ENCODE assay signal across 1 cellular context in the genomic region with DNA sequence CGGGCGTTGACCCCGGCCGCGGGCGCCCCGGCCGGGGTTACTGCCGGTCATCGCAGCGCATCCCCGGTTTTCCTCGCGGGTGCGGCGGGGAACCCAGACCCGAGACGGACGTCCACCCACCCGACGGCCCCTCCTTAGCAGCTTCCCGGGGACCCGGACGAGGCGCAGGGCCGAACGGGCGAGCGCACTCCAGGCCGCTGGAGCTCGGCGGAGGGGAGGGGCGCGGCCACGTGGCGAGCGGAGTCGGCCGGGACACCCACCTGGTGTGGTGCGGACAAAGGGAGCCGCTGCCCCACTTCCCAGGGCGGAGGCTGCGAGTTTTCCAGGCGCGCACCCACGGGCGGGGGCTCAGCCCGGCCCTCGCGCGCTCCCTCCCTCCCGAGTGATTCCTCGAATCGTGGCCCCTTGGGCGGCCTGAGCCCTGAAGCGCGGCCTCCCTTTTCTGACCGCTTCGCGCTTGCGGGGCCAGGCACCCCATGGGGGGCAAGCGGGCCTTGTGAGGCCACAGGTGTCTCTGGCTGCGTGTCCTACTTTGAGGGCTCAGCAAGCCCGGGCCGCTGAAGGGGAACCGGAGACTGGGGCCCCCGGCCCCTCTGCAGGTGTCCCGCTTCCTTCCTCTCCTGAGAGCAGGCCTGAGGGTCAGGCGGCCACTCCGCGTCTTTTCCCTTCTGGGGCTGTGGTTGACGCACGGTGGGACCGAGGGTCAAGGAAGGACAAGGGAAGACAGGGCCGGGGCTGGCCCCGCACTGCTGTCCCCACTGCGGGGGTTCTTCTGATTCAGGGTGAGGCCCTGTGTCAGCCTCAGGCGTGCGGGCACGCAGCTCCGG.
TF ChIP-seq lines count a peak whose summit lies in the region.

No MANE protein-coding gene starts in this region.

TF ChIP-seq in H1, 55 proteins besides CTCF, POLR2A, EP300 and RAD21:
- TF ChIP-seq CHD2 (IDR thresholded peaks at IDR 0.05; ENCODE audit: low read length) = no peak
- TF ChIP-seq, protein P1, sequence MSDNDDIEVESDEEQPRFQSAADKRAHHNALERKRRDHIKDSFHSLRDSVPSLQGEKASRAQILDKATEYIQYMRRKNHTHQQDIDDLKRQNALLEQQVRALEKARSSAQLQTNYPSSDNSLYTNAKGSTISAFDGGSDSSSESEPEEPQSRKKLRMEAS (IDR thresholded peaks at IDR 0.05) = peak; percentile 97
- peak; percentile 88 for TF ChIP-seq RXRA (IDR thresholded peaks at IDR 0.05; ENCODE audit: insufficient read depth, low read depth, low read length)
- peak; percentile 40; the same call in 1 of the 2 replicates for TF ChIP-seq BACH1 (IDR thresholded peaks at IDR 0.05; ENCODE audit: low read length)
- no peak for TF ChIP-seq CBX5 (IDR thresholded peaks at IDR 0.05; ENCODE audit: low read depth, low read length)
- no peak for TF ChIP-seq SP4 (IDR thresholded peaks at IDR 0.05; ENCODE audit: low read length)
- no peak for TF ChIP-seq JUN (IDR thresholded peaks at IDR 0.05; ENCODE audit: low read depth, low read length)
- no peak for TF ChIP-seq KDM1A (IDR thresholded peaks at IDR 0.05; ENCODE audit: borderline replicate concordance, low read length)
- TF ChIP-seq, protein P2, sequence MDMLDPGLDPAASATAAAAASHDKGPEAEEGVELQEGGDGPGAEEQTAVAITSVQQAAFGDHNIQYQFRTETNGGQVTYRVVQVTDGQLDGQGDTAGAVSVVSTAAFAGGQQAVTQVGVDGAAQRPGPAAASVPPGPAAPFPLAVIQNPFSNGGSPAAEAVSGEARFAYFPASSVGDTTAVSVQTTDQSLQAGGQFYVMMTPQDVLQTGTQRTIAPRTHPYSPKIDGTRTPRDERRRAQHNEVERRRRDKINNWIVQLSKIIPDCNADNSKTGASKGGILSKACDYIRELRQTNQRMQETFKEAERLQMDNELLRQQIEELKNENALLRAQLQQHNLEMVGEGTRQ (IDR thresholded peaks at IDR 0.05; ENCODE audit: low read length) = no peak
- TF ChIP-seq, protein P3, sequence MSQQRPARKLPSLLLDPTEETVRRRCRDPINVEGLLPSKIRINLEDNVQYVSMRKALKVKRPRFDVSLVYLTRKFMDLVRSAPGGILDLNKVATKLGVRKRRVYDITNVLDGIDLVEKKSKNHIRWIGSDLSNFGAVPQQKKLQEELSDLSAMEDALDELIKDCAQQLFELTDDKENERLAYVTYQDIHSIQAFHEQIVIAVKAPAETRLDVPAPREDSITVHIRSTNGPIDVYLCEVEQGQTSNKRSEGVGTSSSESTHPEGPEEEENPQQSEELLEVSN (IDR thresholded peaks at IDR 0.05) = peak; percentile 35; the same call in 1 of the 2 replicates
- TF ChIP-seq TAF1 (IDR thresholded peaks at IDR 0.05; ENCODE audit: low read depth, low read length) = peak; percentile 33
- no peak for TF ChIP-seq JUND (IDR thresholded peaks at IDR 0.05; ENCODE audit: low read length)
- TF ChIP-seq CEBPB (IDR thresholded peaks at IDR 0.05; ENCODE audit: low read depth, low read length) = no peak
- TF ChIP-seq, protein P4, sequence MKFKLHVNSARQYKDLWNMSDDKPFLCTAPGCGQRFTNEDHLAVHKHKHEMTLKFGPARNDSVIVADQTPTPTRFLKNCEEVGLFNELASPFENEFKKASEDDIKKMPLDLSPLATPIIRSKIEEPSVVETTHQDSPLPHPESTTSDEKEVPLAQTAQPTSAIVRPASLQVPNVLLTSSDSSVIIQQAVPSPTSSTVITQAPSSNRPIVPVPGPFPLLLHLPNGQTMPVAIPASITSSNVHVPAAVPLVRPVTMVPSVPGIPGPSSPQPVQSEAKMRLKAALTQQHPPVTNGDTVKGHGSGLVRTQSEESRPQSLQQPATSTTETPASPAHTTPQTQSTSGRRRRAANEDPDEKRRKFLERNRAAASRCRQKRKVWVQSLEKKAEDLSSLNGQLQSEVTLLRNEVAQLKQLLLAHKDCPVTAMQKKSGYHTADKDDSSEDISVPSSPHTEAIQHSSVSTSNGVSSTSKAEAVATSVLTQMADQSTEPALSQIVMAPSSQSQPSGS (IDR thresholded peaks at IDR 0.05; ENCODE audit: low read length) = no peak
- TF ChIP-seq CTBP2 (IDR thresholded peaks at IDR 0.05; ENCODE audit: borderline replicate concordance, insufficient read depth, insufficient read length, low read length) = no peak
- 0 out of 4 replicates have a peak, but pooled peaks of 1 of the 2 experiments have one; percentile 3 for TF ChIP-seq SIN3A (conservative IDR thresholded peaks at IDR 0.05 in 1 of 2, IDR thresholded peaks at IDR 0.05 in 1 of 2; ENCODE audit: low read depth in 1 of 2, low read length in 2 of 2)
- peak; percentile 59 for TF ChIP-seq ASH2L (IDR thresholded peaks at IDR 0.05; ENCODE audit: low read length)
- TF ChIP-seq RNF2 (IDR thresholded peaks at IDR 0.05; ENCODE audit: borderline replicate concordance, low read depth, low read length, missing control alignments, poor library complexity, severe bottlenecking) = no peak
- TF ChIP-seq SIRT6 (IDR thresholded peaks at IDR 0.05; ENCODE audit: low read length) = no peak
- TF ChIP-seq BCL11A (IDR thresholded peaks at IDR 0.05; ENCODE audit: low read depth in 2 of 2, low read length in 2 of 2) = no peak
- TF ChIP-seq EZH2 (IDR thresholded peaks at IDR 0.05; ENCODE audit: low read depth, low read length, severe bottlenecking) = no peak
- TF ChIP-seq KDM4A (IDR thresholded peaks at IDR 0.05; ENCODE audit: low read depth, low read length, severe bottlenecking) = peak; percentile 63
- no peak for TF ChIP-seq GTF2F1 (IDR thresholded peaks at IDR 0.05; ENCODE audit: borderline replicate concordance, low read depth, low read length)
TF ChIP-seq in H1: peak in this region for 8.
